9 cellular contexts compared by ENCODE assay signal in the genomic region with DNA sequence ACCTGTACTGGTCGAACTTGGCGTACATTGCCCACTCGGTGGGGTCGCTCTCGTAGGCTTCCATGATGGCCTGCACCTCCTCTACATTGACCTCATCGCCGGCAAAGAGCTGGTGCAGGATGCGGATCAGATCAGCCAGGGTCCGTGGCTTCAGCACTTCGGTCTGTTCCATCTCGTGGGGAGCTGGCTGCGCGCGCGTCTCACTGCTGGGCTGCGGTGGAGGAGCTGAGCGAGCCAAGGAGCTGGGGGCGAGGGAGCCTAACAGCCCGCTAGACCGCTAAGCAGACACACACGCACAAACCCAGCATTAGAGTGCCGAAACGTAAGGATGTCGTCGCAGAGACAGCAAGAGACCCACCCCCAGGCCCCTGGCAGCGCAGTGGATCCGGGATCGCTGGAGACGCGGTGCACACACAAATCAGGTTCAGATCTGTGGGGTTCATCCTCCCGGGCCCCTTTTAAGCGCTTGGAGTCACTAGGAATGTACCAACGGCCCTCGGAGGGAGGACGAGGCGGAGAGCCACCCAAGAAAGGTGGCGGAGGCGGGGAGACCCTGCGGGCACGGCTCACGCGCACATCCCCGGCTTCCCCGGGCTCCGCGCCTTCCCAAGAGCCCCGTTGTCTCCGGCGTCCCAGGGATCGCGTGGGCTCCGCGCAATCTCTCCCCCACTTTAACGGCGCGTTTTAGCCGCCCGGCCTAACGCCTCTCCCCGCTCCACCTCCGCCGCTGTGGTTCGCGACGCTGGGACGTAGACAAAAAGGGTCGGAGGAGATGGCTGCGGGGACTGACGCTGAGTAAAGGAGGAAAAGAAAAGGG. TPM values are rescaled to one million over a fixed set of nuclear protein-coding genes. Genes with fewer than 3 reads are reported as not detected.
DNase-seq lines count a peak whose midpoint lies in the region; ATAC-seq and TF ChIP-seq lines count a peak whose summit lies in the region.
"Had no signal": no experiment of that assay in that cellular context is flagged by ENCODE, and none has a peak within 500 bp of the region (broad histone marks: within the 10 kb centered on the region; RNA-seq: fewer than 3 reads in every experiment).

TSS of gene CDO1 (minus strand) at position 434 of the 817 bp plus-strand sequence. CDS start at position 172, 262 bp downstream.

- peaks cover 2% of the 10 kb centered on the region for H3K27me3 Mint-ChIP-seq in neural progenitor cell (ENCODE audit: insufficient read depth, low read depth)

- H3K9ac ChIP-seq in neural progenitor cell = peak within 1 kb of the TSS; percentile 61
- H3K9ac ChIP-seq: KMS-11 had no signal

- DNase-seq in GM03348 (ENCODE audit: low spot score) (peak; percentile 65), NCI-H146 (lab: John Stamatoyannopoulos, UW) (peak; percentile 82), adrenal gland (peak; percentile 27 to 81 (median 58)), Right ventricle myocardium inferior (ENCODE audit: missing footprints) (peak; percentile 75), neural progenitor cell (ENCODE audit: low spot score) (peak; percentile 80), NCI-H1930 (lab: John Stamatoyannopoulos, UW) (no peak), NCI-H510A (lab: John Stamatoyannopoulos, UW) (no peak), NCI-H1105 treated with DMSO at 0.1 percent for 48 hours (lab: John Stamatoyannopoulos, UW) (no peak)

- 0 to 6% (median 1%) methylated on average over 19 to 69 of the region's 69 CpGs for WGBS in adrenal gland, 4 donors

- H3K79me2 ChIP-seq in neural progenitor cell (ENCODE audit: low read depth) = no peaks in the 10 kb centered on the region

- H3K27ac ChIP-seq in adrenal gland = peak within 1 kb of the TSS in 4 of 5 donors; percentile 59 to 90 (median 77)
- H3K27ac ChIP-seq in neural progenitor cell = peak within 1 kb of the TSS; percentile 24
- H3K27ac ChIP-seq: KMS-11 had no signal

- peak within 1 kb of the TSS; percentile 99 for H3K4me3 Mint-ChIP-seq in neural progenitor cell

- peaks cover 10% of the 10 kb centered on the region for H3F3A ChIP-seq in neural progenitor cell (ENCODE audit: low read depth)

- peak within 1 kb of the TSS; percentile 96 for H3K4me2 ChIP-seq in neural progenitor cell
- H3K4me2 ChIP-seq: KMS-11 had no signal

- no peaks in the 10 kb centered on the region for H3K36me3 ChIP-seq in adrenal gland (replicated peaks in 1 of 2)
- H3K36me3 ChIP-seq in neural progenitor cell = no peaks in the 10 kb centered on the region

- H3K4me1 ChIP-seq in adrenal gland (replicated peaks in 1 of 2) = peaks cover 0 to 11% of the 10 kb centered on the region in 2 donors
- peaks cover 22% of the 10 kb centered on the region for H3K4me1 ChIP-seq in neural progenitor cell

- H3K9me3 Mint-ChIP-seq in neural progenitor cell = no peaks in the 10 kb centered on the region

- H3K4me3 ChIP-seq in adrenal gland (peak within 1 kb of the TSS in 2 of 4 donors; percentile 42 to 74), neural progenitor cell (peak within 1 kb of the TSS; percentile 71)

- peak; percentile 62 to 71 for TF ChIP-seq POLR2A in adrenal gland (IDR thresholded peaks at IDR 0.05)

- peaks cover 35% of the 10 kb centered on the region for H3K4me1 Mint-ChIP-seq in neural progenitor cell

- peak within 1 kb of the TSS; percentile 90 for H2AFZ ChIP-seq in neural progenitor cell (replicated peaks)

- intact Hi-C loops in adrenal gland (cut with DNase I) = no loop called here
- intact Hi-C loops in Right ventricle myocardium inferior (cut with DNase I) = no loop called here

- peak; percentile 92 for ATAC-seq in Right ventricle myocardium inferior

- peaks cover 12% of the 10 kb centered on the region for H3K36me3 Mint-ChIP-seq in neural progenitor cell

- H3K27ac Mint-ChIP-seq in neural progenitor cell = peak within 1 kb of the TSS; percentile 99

- peaks cover 17% of the 10 kb centered on the region for H4K20me1 ChIP-seq in neural progenitor cell (ENCODE audit: low read depth)

- H3K27me3 ChIP-seq in adrenal gland = peaks cover 16% of the 10 kb centered on the region
- peaks cover 34% of the 10 kb centered on the region for H3K27me3 ChIP-seq in neural progenitor cell

- no peak for TF ChIP-seq CTCF in adrenal gland (IDR thresholded peaks at IDR 0.05)
- no peak for TF ChIP-seq CTCF in neural progenitor cell (IDR thresholded peaks at IDR 0.05)

- H3K9me3 ChIP-seq in adrenal gland (replicated peaks in 1 of 3) (no peaks in the 10 kb centered on the region), neural progenitor cell (ENCODE audit: low read depth) (no peaks in the 10 kb centered on the region)

RNA-seq across cellular contexts. Expression of gene CDO1, which starts in this region (rescaled TPM):
- total RNA-seq in adrenal gland (10 to 100 TPM in 6 of 8 donors, 1 to 10 TPM in 2; 8.3 to 87.3 (median 19.9) TPM), Right ventricle myocardium inferior (12.2 TPM), neural progenitor cell (ENCODE audit: low replicate concordance) (18.4 and 21.9 TPM in 2 replicates)
- 10 to 100 TPM in 2 of 3 donors, 1 to 10 TPM in 1; 7.5 to 28.5 (median 14.0) TPM for polyA plus RNA-seq in adrenal gland

Comparison
In these comparisons a context has a peak if more than half of its experiments do, and no peak if none do; other contexts are left out.
1. DNase-seq: peak in GM03348 (single experiment), NCI-H146 (single experiment), adrenal gland (7 of 7), Right ventricle myocardium inferior (single experiment) and neural progenitor cell (single experiment); none in NCI-H1930 (0 of 2), NCI-H510A (single experiment) and NCI-H1105 treated with DMSO at 0.1 percent for 48 hours (single experiment).